Comparison of ENCODE assay signal across 13 cellular contexts in genomic region chr6:143675946-143676345, GRCh38. TPM values are rescaled to one million over a fixed set of nuclear protein-coding genes. Genes with fewer than 3 reads are reported as not detected.
A peak's percentile ranks its signal among the peaks of the same experiment; 100 is the strongest.
DNase-seq lines count a peak whose midpoint lies in the region; ATAC-seq and TF ChIP-seq lines count a peak whose summit lies in the region.
"Had no signal": no experiment of that assay in that cellular context is flagged by ENCODE, and none has a peak within 500 bp of the region (broad histone marks: within the 10 kb centered on the region; RNA-seq: fewer than 3 reads in every experiment).

No MANE protein-coding gene starts in this region.

- peaks cover 12% of the 10 kb centered on the region for H3K79me2 ChIP-seq in mesendoderm (ENCODE audit: control insufficient read depth, insufficient read depth, low read length)

- no peak overlapping the region for H2AK5ac ChIP-seq in mesendoderm (ENCODE audit: low read length)

- no peaks in the 10 kb centered on the region for H3K27me3 ChIP-seq in left ventricle myocardium inferior (ENCODE audit: low read depth)
- no peaks in the 10 kb centered on the region for H3K27me3 ChIP-seq in mesendoderm (ENCODE audit: insufficient read depth, low read length, poor library complexity)
- H3K27me3 ChIP-seq in gastroesophageal sphincter, result no peaks in the 10 kb centered on the region

- H2BK5ac ChIP-seq in mesendoderm (ENCODE audit: low read length), result no peak overlapping the region

- intact Hi-C loops in left ventricle myocardium inferior (cut with micrococcal nuclease) (loop anchor here (10.0 kb wide), 1 partner anchor 169 kb away; the partner anchor contains the start of gene LTV1), left ventricle myocardium superior (cut with micrococcal nuclease) (no loop called here)

- peak overlapping the region; percentile 56 for H4K8ac ChIP-seq in mesendoderm (ENCODE audit: low read depth, low read length)

- H2BK120ac ChIP-seq in mesendoderm (ENCODE audit: low read depth, low read length), result peak overlapping the region; percentile 92

- peak overlapping the region; percentile 75 for H3K18ac ChIP-seq in mesendoderm (ENCODE audit: low read length)

- H2BK15ac ChIP-seq in mesendoderm (replicated peaks; ENCODE audit: low read depth), result peak overlapping the region; percentile 96

- no peak overlapping the region for H3K4me2 ChIP-seq in mesendoderm (ENCODE audit: low read length)

- WGBS in mesendoderm (ENCODE audit: extremely low coverage, insufficient coverage, low lambda C conversion rate), result no CpG with 5 or more reads among the region's 1 CpG
- WGBS in gastroesophageal sphincter (ENCODE audit: low coverage in 1 of 2), 2 donors, result 17 to 21% methylated on average over 1 of the region's 1 CpG

- DNase-seq in left ventricle myocardium inferior (no peak), left ventricle myocardium superior (no peak), coronary artery (ENCODE audit: low spot score) (no peak), mesendoderm (peak; percentile 52), AG20443 (ENCODE audit: low spot score) (no peak)
- DNase-seq: activated CD4-positive, CD25-positive, alpha-beta regulatory T cell treated with anti-CD3 and anti-CD28 coated beads, Interleukin-2, amount 50 U/mL, for 72 hours; activated T-cell treated with anti-CD3 and anti-CD28 coated beads, Interleukin-2, amount 50 U/mL, for 72 hours; MV-4-11; NCI-H510A had no signal

- no peak for TF ChIP-seq EP300 in gastroesophageal sphincter (IDR thresholded peaks at IDR 0.05)

- no peaks in the 10 kb centered on the region for H3K9me3 ChIP-seq in left ventricle myocardium inferior (replicated peaks)
- no peaks in the 10 kb centered on the region for H3K9me3 ChIP-seq in gastroesophageal sphincter

- TF ChIP-seq CTCF in left ventricle myocardium inferior (IDR thresholded peaks at IDR 0.05; ENCODE audit: borderline replicate concordance) (no peak), coronary artery (IDR thresholded peaks at IDR 0.05) (no peak), gastroesophageal sphincter (IDR thresholded peaks at IDR 0.05) (no peak)

- H3K36me3 ChIP-seq in left ventricle myocardium inferior (no peaks in the 10 kb centered on the region), mesendoderm (ENCODE audit: control insufficient read depth, insufficient read depth, low read length) (no peaks in the 10 kb centered on the region), gastroesophageal sphincter (no peaks in the 10 kb centered on the region)

- ATAC-seq in left ventricle myocardium superior (no peak), HG03442 (IDR thresholded peaks at IDR 0.05; ENCODE audit: unreplicated experiment) (no peak), gastroesophageal sphincter (no peak), GM19035 (IDR thresholded peaks at IDR 0.05; ENCODE audit: unreplicated experiment) (no peak)
- ATAC-seq: activated T-cell treated with anti-CD3 and anti-CD28 coated beads, Interleukin-2, amount 50 U/mL, for 72 hours had no signal

- no peak overlapping the region for H3K56ac ChIP-seq in mesendoderm (ENCODE audit: low read length)

- H3K79me1 ChIP-seq in mesendoderm (ENCODE audit: low read length), result no peaks in the 10 kb centered on the region

- no peak overlapping the region for H4K5ac ChIP-seq in mesendoderm (ENCODE audit: low read length)

- no peak overlapping the region for H3K4me3 ChIP-seq in left ventricle myocardium inferior
- no peak overlapping the region for H3K4me3 ChIP-seq in coronary artery
- no peak overlapping the region for H3K4me3 ChIP-seq in mesendoderm (ENCODE audit: low read length)
- H3K4me3 ChIP-seq in gastroesophageal sphincter, result no peak overlapping the region
- H3K4me3 ChIP-seq: lung had no signal

- H3K27ac ChIP-seq in left ventricle myocardium inferior (replicated peaks) (peak overlapping the region; percentile 98), coronary artery (peak overlapping the region; percentile 60 to 68), mesendoderm (ENCODE audit: low read depth, low read length) (no peak overlapping the region), gastroesophageal sphincter (peak overlapping the region in 2 of 4 donors; percentile 25 to 50)

- H3K4ac ChIP-seq in mesendoderm (ENCODE audit: low read depth, low read length), result no peak overlapping the region

- no peak for TF ChIP-seq POLR2A in gastroesophageal sphincter (IDR thresholded peaks at IDR 0.05)

- H3K23ac ChIP-seq in mesendoderm (ENCODE audit: low read length), result no peak overlapping the region

- H3K9ac ChIP-seq in mesendoderm (ENCODE audit: low read length), result no peak overlapping the region

- H3K4me1 ChIP-seq in left ventricle myocardium inferior (peaks cover 73% of the 10 kb centered on the region), mesendoderm (ENCODE audit: control insufficient read depth, low read depth, low read length) (peaks cover 8% of the 10 kb centered on the region), gastroesophageal sphincter (peaks cover 4 to 66% (median 6%) of the 10 kb centered on the region in 3 donors)

RNA-seq across cellular contexts. Expression of gene PHACTR2, which starts 1.8 kb away (rescaled TPM):
- total RNA-seq in left ventricle myocardium inferior, result 71.0 TPM
- 88.1 TPM for total RNA-seq in left ventricle myocardium superior
- 66.6 TPM for polyA plus RNA-seq in mesendoderm (2013, experiment 1 of 2)
- polyA plus RNA-seq in mesendoderm (2013, experiment 2 of 2), result 62.9 TPM
- 100 to 1,000 TPM in 1 of 4 donors, 10 to 100 TPM in 3; 61.3 to 122 (median 86.0) TPM for total RNA-seq in gastroesophageal sphincter
